ENCODE assay signal across 8 cellular contexts in the genomic region with DNA sequence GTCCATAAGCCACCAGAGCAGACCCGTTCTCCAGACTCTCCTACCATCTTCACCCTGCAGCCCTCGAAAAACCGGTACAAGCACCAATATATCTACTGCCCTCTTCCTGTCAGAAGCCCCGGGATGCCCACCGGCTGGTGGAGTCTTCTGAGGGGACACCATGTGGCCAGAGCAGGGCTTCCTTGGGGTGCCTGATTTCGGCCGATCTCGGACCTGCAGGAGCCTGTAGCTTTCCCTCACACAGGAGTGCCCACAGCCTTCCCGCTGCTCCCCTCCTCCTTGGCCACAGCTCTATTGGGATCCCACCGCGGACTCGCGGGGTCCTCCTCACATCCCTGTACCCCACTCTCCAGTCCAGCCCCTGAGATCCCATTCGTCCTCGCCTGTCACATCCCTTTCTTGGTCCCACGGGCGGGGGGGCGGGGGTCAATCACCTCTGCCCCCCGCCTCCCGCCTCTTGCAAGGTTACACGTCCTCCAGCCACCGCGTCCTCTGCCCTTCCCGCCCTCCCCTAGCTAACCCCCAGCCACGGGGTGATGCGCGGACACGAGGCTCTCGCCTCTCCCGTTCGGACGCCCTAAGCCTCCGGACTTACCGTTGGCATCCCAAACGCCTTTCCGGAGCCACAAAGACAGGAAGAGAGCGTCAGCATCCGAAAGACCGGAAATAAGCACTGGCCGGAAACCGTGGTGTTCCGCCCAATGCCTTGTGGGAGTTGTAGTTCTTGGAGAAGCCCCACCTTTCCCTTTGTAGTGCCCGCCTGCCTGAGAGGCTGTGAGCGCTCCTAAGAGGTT.
A peak's percentile ranks its signal among the peaks of the same experiment; 100 is the strongest.
DNase-seq lines count a peak whose midpoint lies in the region; ATAC-seq and TF ChIP-seq lines count a peak whose summit lies in the region.

Gene SSR2, minus strand, starts transcription at position 659 of the 794 bp plus-strand sequence. CDS start 784 bp downstream, outside the sequence.

- DNase-seq in NCI-H187 (lab: John Stamatoyannopoulos, UW), result peak; percentile 82 to 90
- peak; percentile 87 for DNase-seq in T-helper 2 cell treated with Interferon-gamma antibody and Interleukin-4, amounts not matched to agents 5 μg/mL and 100 μg/mL, for 36 hours (ENCODE audit: low spot score)
- peak; percentile 86 for DNase-seq in astrocyte of the cerebellum (ENCODE audit: low read depth)
- DNase-seq in hippocampal formation (lab: John Stamatoyannopoulos, UW), result peak; percentile 84 to 88
- peak; percentile 70 for DNase-seq in retinal pigment epithelial cell (ENCODE audit: low read depth)

- TF ChIP-seq POLR2A in GM15510 (IDR thresholded peaks at IDR 0.05; ENCODE audit: borderline replicate concordance, extremely low read depth, insufficient read length), result peak; percentile 83

- H3K36me3 Mint-ChIP-seq in T-helper 2 cell treated with Interferon-gamma antibody and Interleukin-4, amounts not matched to agents 5 μg/mL and 100 μg/mL, for 36 hours (ENCODE audit: low read depth), result peaks cover 29% of the 10 kb centered on the region

- peak within 1 kb of the TSS; percentile 98 for H3K4me3 Mint-ChIP-seq in T-helper 2 cell treated with Interferon-gamma antibody and Interleukin-4, amounts not matched to agents 5 μg/mL and 100 μg/mL, for 36 hours

- H3K9me3 Mint-ChIP-seq in T-helper 2 cell treated with Interferon-gamma antibody and Interleukin-4, amounts not matched to agents 5 μg/mL and 100 μg/mL, for 36 hours, result no peaks in the 10 kb centered on the region

- H3K27me3 Mint-ChIP-seq in T-helper 2 cell treated with Interferon-gamma antibody and Interleukin-4, amounts not matched to agents 5 μg/mL and 100 μg/mL, for 36 hours (ENCODE audit: low read depth), result peaks cover 4% of the 10 kb centered on the region

- TF ChIP-seq CTCF in astrocyte of the cerebellum (IDR thresholded peaks at IDR 0.05; ENCODE audit: low read depth, low read length, missing control alignments) (no peak), retinal pigment epithelial cell (conservative IDR thresholded peaks at IDR 0.05; ENCODE audit: low read depth, low read length) (no peak)

- H3K4me3 ChIP-seq in astrocyte of the cerebellum (ENCODE audit: low read depth, low read length) (peak within 1 kb of the TSS; percentile 79), retinal pigment epithelial cell (ENCODE audit: low read length) (peak within 1 kb of the TSS; percentile 91)

- in situ Hi-C loops in astrocyte of the cerebellum (cut with HindIII; ENCODE audit: low sequenced_read_pairs), result no loop called here

- ATAC-seq in HG02884 (IDR thresholded peaks at IDR 0.05; ENCODE audit: unreplicated experiment) (peak; percentile 98), HG03469 (IDR thresholded peaks at IDR 0.05; ENCODE audit: unreplicated experiment) (no peak)

- peak within 1 kb of the TSS; percentile 96 for H3K27ac Mint-ChIP-seq in T-helper 2 cell treated with Interferon-gamma antibody and Interleukin-4, amounts not matched to agents 5 μg/mL and 100 μg/mL, for 36 hours

- peaks cover 27% of the 10 kb centered on the region for H3K4me1 Mint-ChIP-seq in T-helper 2 cell treated with Interferon-gamma antibody and Interleukin-4, amounts not matched to agents 5 μg/mL and 100 μg/mL, for 36 hours (ENCODE audit: low read depth)
